ENCODE assay signal across 24 cellular contexts in the genomic region with DNA sequence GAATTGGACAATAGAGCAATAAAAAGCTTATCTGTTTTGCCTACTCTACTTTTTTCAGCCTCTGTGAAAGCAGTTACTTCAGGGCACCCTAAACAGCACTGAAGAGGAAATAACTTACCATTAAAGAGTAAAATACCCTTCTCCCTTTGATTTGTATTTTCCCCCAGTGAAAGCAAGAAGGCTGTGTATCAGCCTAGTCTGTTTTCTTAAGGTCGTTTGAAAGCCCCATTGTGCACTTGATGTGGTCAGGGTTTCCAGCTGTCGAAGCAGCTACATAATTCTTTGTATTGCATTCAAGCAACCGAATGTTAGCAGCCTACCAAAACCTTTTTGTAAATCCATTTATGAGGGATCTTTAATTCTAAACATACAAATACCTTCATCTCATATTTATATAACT. TPM values are rescaled to one million over a fixed set of nuclear protein-coding genes. Genes with fewer than 3 reads are reported as not detected.
A peak's percentile ranks its signal among the peaks of the same experiment; 100 is the strongest.
DNase-seq lines count a peak whose midpoint lies in the region; ATAC-seq and TF ChIP-seq lines count a peak whose summit lies in the region.
"Had no signal": no experiment of that assay in that cellular context is flagged by ENCODE, and none has a peak within 500 bp of the region (broad histone marks: within the 10 kb centered on the region; RNA-seq: fewer than 3 reads in every experiment).

No MANE protein-coding gene starts in this region.

- H3K9ac ChIP-seq in smooth muscle cell (ENCODE audit: low read depth): peak overlapping the region; percentile 44

- H4K20me1 ChIP-seq in smooth muscle cell (ENCODE audit: low read depth): no peaks in the 10 kb centered on the region

- H3K9me3 ChIP-seq in smooth muscle cell (replicated peaks; ENCODE audit: low read depth): no peaks in the 10 kb centered on the region
- H3K9me3 ChIP-seq: sigmoid colon had no signal

- H3K36me3 Mint-ChIP-seq in activated naive CD8-positive, alpha-beta T cell treated with anti-CD3 and anti-CD28 coated beads for 36 hours: peaks cover 1% of the 10 kb centered on the region
- no peaks in the 10 kb centered on the region for H3K36me3 Mint-ChIP-seq in activated naive CD8-positive, alpha-beta T cell treated with anti-CD3 and anti-CD28 coated beads, Interleukin-2, amount 50 U/mL, for 24 hours (ENCODE audit: low read depth)

- H3K4me3 Mint-ChIP-seq in activated naive CD8-positive, alpha-beta T cell treated with anti-CD3 and anti-CD28 coated beads for 36 hours: peak overlapping the region; percentile 15
- no peak overlapping the region for H3K4me3 Mint-ChIP-seq in activated naive CD8-positive, alpha-beta T cell treated with anti-CD3 and anti-CD28 coated beads, Interleukin-2, amount 50 U/mL, for 24 hours
- H3K4me3 Mint-ChIP-seq: activated CD4-positive, alpha-beta T cell treated with anti-CD3 and anti-CD28 coated beads for 36 hours; activated naive CD8-positive, alpha-beta T cell; CD8-positive, alpha-beta memory T cell had no signal

- peak overlapping the region; percentile 75 for H3K27ac ChIP-seq in smooth muscle cell (ENCODE audit: low read depth)
- H3K27ac ChIP-seq: left lung, sigmoid colon, stomach had no signal

- H3K9me3 Mint-ChIP-seq in activated naive CD8-positive, alpha-beta T cell treated with anti-CD3 and anti-CD28 coated beads for 36 hours: peaks cover 4% of the 10 kb centered on the region
- peaks cover 3% of the 10 kb centered on the region for H3K9me3 Mint-ChIP-seq in activated naive CD8-positive, alpha-beta T cell treated with anti-CD3 and anti-CD28 coated beads, Interleukin-2, amount 50 U/mL, for 24 hours

- no peak for DNase-seq in activated naive CD8-positive, alpha-beta T cell treated with anti-CD3 and anti-CD28 coated beads for 36 hours
- no peak for DNase-seq in activated naive CD8-positive, alpha-beta T cell treated with anti-CD3 and anti-CD28 coated beads, Interleukin-2, amount 50 U/mL, for 24 hours
- peak; percentile 12 for DNase-seq in LHCN-M2 (ENCODE audit: low read depth)
- peak; percentile 50 for DNase-seq in foreskin melanocyte
- no peak for DNase-seq in smooth muscle cell (lab: John Stamatoyannopoulos, UW; ENCODE audit: unreplicated experiment)
- no peak for DNase-seq in NCI-H1694 treated with DMSO at 0.1 percent for 48 hours (lab: John Stamatoyannopoulos, UW)
- no peak for DNase-seq in HuH-7 (ENCODE audit: low spot score)
- DNase-seq: activated CD4-positive, alpha-beta T cell treated with anti-CD3 and anti-CD28 coated beads for 36 hours; activated T-cell treated with anti-CD3 and anti-CD28 coated beads for 4 hours; caudate nucleus; EL; Karpas-422; left lung; NCI-H345; NK-92 treated with Interleukin-12 subunit alpha and Interleukin-12 subunit beta, amount 100 ng/mL, for 24 hours; sigmoid colon; stimulated activated CD4-positive, alpha-beta T cell treated with anti-CD3 and anti-CD28 coated beads, Interleukin-1b, Interleukin-23, amount 100 ng/mL, for 48 hours; stomach had no signal

- H3K27ac Mint-ChIP-seq in activated naive CD8-positive, alpha-beta T cell treated with anti-CD3 and anti-CD28 coated beads for 36 hours: no peak overlapping the region
- no peak overlapping the region for H3K27ac Mint-ChIP-seq in activated naive CD8-positive, alpha-beta T cell treated with anti-CD3 and anti-CD28 coated beads, Interleukin-2, amount 50 U/mL, for 24 hours
- H3K27ac Mint-ChIP-seq: activated CD4-positive, alpha-beta T cell treated with anti-CD3 and anti-CD28 coated beads for 36 hours; activated naive CD8-positive, alpha-beta T cell had no signal

- peaks cover 8% of the 10 kb centered on the region for H3K4me1 ChIP-seq in smooth muscle cell (ENCODE audit: low read depth)
- H3K4me1 ChIP-seq: left lung, sigmoid colon, stomach had no signal

- H3K4me3 ChIP-seq in smooth muscle cell: no peak overlapping the region
- H3K4me3 ChIP-seq: left lung, sigmoid colon, stomach had no signal

- no peaks in the 10 kb centered on the region for H3F3A ChIP-seq in smooth muscle cell (ENCODE audit: low read depth)

- peaks cover 18% of the 10 kb centered on the region for H3K4me1 Mint-ChIP-seq in activated naive CD8-positive, alpha-beta T cell treated with anti-CD3 and anti-CD28 coated beads for 36 hours
- H3K4me1 Mint-ChIP-seq in activated naive CD8-positive, alpha-beta T cell treated with anti-CD3 and anti-CD28 coated beads, Interleukin-2, amount 50 U/mL, for 24 hours: peaks cover 15% of the 10 kb centered on the region
- H3K4me1 Mint-ChIP-seq: CD8-positive, alpha-beta memory T cell had no signal

- H3K79me2 ChIP-seq in smooth muscle cell (ENCODE audit: low read depth): no peaks in the 10 kb centered on the region

- peak overlapping the region; percentile 57 for H3K4me2 ChIP-seq in smooth muscle cell

- TF ChIP-seq CTCF in smooth muscle cell (IDR thresholded peaks at IDR 0.05; ENCODE audit: borderline replicate concordance, insufficient read depth, poor library complexity, severe bottlenecking): no peak

- no peaks in the 10 kb centered on the region for H3K36me3 ChIP-seq in smooth muscle cell (ENCODE audit: low read depth)
- H3K36me3 ChIP-seq: left lung, sigmoid colon, stomach had no signal

- H3K27me3 ChIP-seq in smooth muscle cell (ENCODE audit: low read depth): no peaks in the 10 kb centered on the region
- H3K27me3 ChIP-seq: left lung, sigmoid colon, stomach had no signal

- H2AFZ ChIP-seq in smooth muscle cell (ENCODE audit: low read depth): peak overlapping the region; percentile 12

- ATAC-seq in activated naive CD8-positive, alpha-beta T cell treated with anti-CD3 and anti-CD28 coated beads, Interleukin-2, amount 50 U/mL, for 24 hours: no peak
- ATAC-seq in GM19324 (IDR thresholded peaks at IDR 0.05; ENCODE audit: low FRiP score, unreplicated experiment): no peak
- ATAC-seq: left lung had no signal

- no peaks in the 10 kb centered on the region for H3K27me3 Mint-ChIP-seq in activated naive CD8-positive, alpha-beta T cell treated with anti-CD3 and anti-CD28 coated beads for 36 hours
- H3K27me3 Mint-ChIP-seq in activated naive CD8-positive, alpha-beta T cell treated with anti-CD3 and anti-CD28 coated beads, Interleukin-2, amount 50 U/mL, for 24 hours: no peaks in the 10 kb centered on the region
- H3K27me3 Mint-ChIP-seq: activated naive CD8-positive, alpha-beta T cell had no signal

- WGBS in smooth muscle cell (ENCODE audit: low lambda C conversion rate): 21% methylated on average over 3 of the region's 3 CpGs

RNA-seq across cellular contexts. Expression of gene NTMT2, which starts 1.1 kb away (rescaled TPM):
- not detected for total RNA-seq in activated naive CD8-positive, alpha-beta T cell treated with anti-CD3 and anti-CD28 coated beads for 36 hours
- total RNA-seq in LHCN-M2 (2014; rRNA removed): not detected in 2 replicates
- not detected for polyA plus RNA-seq in LHCN-M2 (2012)
- not detected in 2 replicates for total RNA-seq in smooth muscle cell
- 0.21 and 0.69 TPM in 2 replicates for polyA plus RNA-seq in smooth muscle cell
- total RNA-seq: activated CD4-positive, alpha-beta T cell treated with anti-CD3 and anti-CD28 coated beads for 36 hours; CD8-positive, alpha-beta memory T cell; left lung; osteocyte; sigmoid colon; stomach; ureter had no signal
- polyA plus RNA-seq: CD8-positive, alpha-beta memory T cell; esophagus; sigmoid colon; stomach had no signal

Comparison
In these comparisons a context has a peak if more than half of its experiments do, and no peak if none do; other contexts are left out.
1. DNase-seq: peak in LHCN-M2 (single experiment) and foreskin melanocyte (single experiment); none in activated naive CD8-positive, alpha-beta T cell treated with anti-CD3 and anti-CD28 coated beads for 36 hours (single experiment), activated naive CD8-positive, alpha-beta T cell treated with anti-CD3 and anti-CD28 coated beads, Interleukin-2, amount 50 U/mL, for 24 hours (single experiment), smooth muscle cell (single experiment), NCI-H1694 treated with DMSO at 0.1 percent for 48 hours (single experiment) and HuH-7 (single experiment).